Comparison of ENCODE assay signal across 9 cellular contexts in genomic region chr2:9782197-9782719, GRCh38.
DNase-seq lines count a peak whose midpoint lies in the region; ATAC-seq and TF ChIP-seq lines count a peak whose summit lies in the region.
"Had no signal": no experiment of that assay in that cellular context is flagged by ENCODE, and none has a peak within 500 bp of the region (broad histone marks: within the 10 kb centered on the region; RNA-seq: fewer than 3 reads in every experiment).

No MANE protein-coding gene starts in this region.

- no peaks in the 10 kb centered on the region for H3K9me2 ChIP-seq in PC-9 (ENCODE audit: insufficient read depth)

- H3K36me3 ChIP-seq in CD4-positive, CD25-positive, alpha-beta regulatory T cell (ENCODE audit: control insufficient read depth, insufficient read depth, low read length) = no peaks in the 10 kb centered on the region
- H3K36me3 ChIP-seq in PC-9 (ENCODE audit: low read depth) (no peaks in the 10 kb centered on the region), ovary (no peaks in the 10 kb centered on the region), uterus (no peaks in the 10 kb centered on the region)

- POLR2A ChIA-PET in PC-9 (lab: Charles Lee; ENCODE audit: unreplicated experiment) = interaction anchor here (0.5 kb wide), 1 partner anchor 228 kb away, joined by 3 read pairs; no protein-coding TSS in a partner anchor

- peak overlapping the region; percentile 54 for H2AFZ ChIP-seq in PC-9

- DNase-seq in CD4-positive, CD25-positive, alpha-beta regulatory T cell = peak; percentile 62 to 95 (median 76)
- peak; percentile 57 to 94 for DNase-seq in PC-9
- peak; percentile 80 for DNase-seq in activated naive CD4-positive, alpha-beta T cell treated with Interleukin-2 at 50 U/mL for 16 hours
- no peak for DNase-seq in natural killer cell
- no peak for DNase-seq in ovary
- DNase-seq in coronary artery (ENCODE audit: low spot score) = no peak
- DNase-seq in uterus = no peak
- no peak for DNase-seq in middle frontal gyrus (ENCODE audit: extremely low spot score, low spot score)
- DNase-seq: NCI-H524 treated with DMSO at 0.1 percent for 48 hours had no signal

- peaks cover 20% of the 10 kb centered on the region for H3F3A ChIP-seq in PC-9 (ENCODE audit: insufficient read depth, low read depth)

- no peaks in the 10 kb centered on the region for H3K9me3 Mint-ChIP-seq in CD4-positive, CD25-positive, alpha-beta regulatory T cell
- no peaks in the 10 kb centered on the region for H3K9me3 Mint-ChIP-seq in natural killer cell

- H3K79me2 ChIP-seq in PC-9 (ENCODE audit: low read depth) = no peaks in the 10 kb centered on the region

- no peaks in the 10 kb centered on the region for H3K9me3 ChIP-seq in CD4-positive, CD25-positive, alpha-beta regulatory T cell (ENCODE audit: control insufficient read depth in 2 of 2, low read length in 2 of 2)
- H3K9me3 ChIP-seq in PC-9 (ENCODE audit: insufficient read depth, low read depth) (no peaks in the 10 kb centered on the region), ovary (no peaks in the 10 kb centered on the region), uterus (no peaks in the 10 kb centered on the region)

- H3K27ac ChIP-seq in CD4-positive, CD25-positive, alpha-beta regulatory T cell (ENCODE audit: insufficient read depth, low read length, poor library complexity, severe bottlenecking) = peak overlapping the region; percentile 91
- H3K27ac ChIP-seq in PC-9 (peak overlapping the region; percentile 83), ovary (no peak overlapping the region), coronary artery (no peak overlapping the region), uterus (no peak overlapping the region)

- peak overlapping the region; percentile 67 to 87 (median 74) for H3K4me3 Mint-ChIP-seq in CD4-positive, CD25-positive, alpha-beta regulatory T cell
- peak overlapping the region; percentile 42 for H3K4me3 Mint-ChIP-seq in natural killer cell

- intact Hi-C loops in PC-9 (cut with micrococcal nuclease; ENCODE audit: unreplicated experiment) = loop anchor here (1.0 kb wide), 1 partner anchor 17 kb away; no protein-coding TSS in a partner anchor
- intact Hi-C loops in natural killer cell (cut with micrococcal nuclease) = no loop called here
- intact Hi-C loops in ovary (cut with DNase I) = no loop called here
- intact Hi-C loops in uterus (cut with DNase I; ENCODE audit: low total_unique reads) = no loop called here

- H4K20me1 ChIP-seq in PC-9 (ENCODE audit: insufficient read depth) = no peaks in the 10 kb centered on the region

- TF ChIP-seq CTCF in PC-9 (conservative IDR thresholded peaks at IDR 0.05) (no peak; the same call in 1 of the 2 replicates), natural killer cell (IDR thresholded peaks at IDR 0.05) (no peak), ovary (IDR thresholded peaks at IDR 0.05) (no peak), coronary artery (IDR thresholded peaks at IDR 0.05) (no peak), uterus (IDR thresholded peaks at IDR 0.05) (no peak)

- no peak for TF ChIP-seq POLR2A in ovary (IDR thresholded peaks at IDR 0.05)
- no peak for TF ChIP-seq POLR2A in uterus (IDR thresholded peaks at IDR 0.05)

- peak; percentile 86 to 90 for ATAC-seq in CD4-positive, CD25-positive, alpha-beta regulatory T cell (ENCODE audit: low read depth in 2 of 2)
- peak; percentile 49 to 62 (median 61) for ATAC-seq in natural killer cell

- TF ChIP-seq EP300 in ovary (IDR thresholded peaks at IDR 0.05) = no peak

- H3K36me3 Mint-ChIP-seq in CD4-positive, CD25-positive, alpha-beta regulatory T cell = no peaks in the 10 kb centered on the region
- H3K36me3 Mint-ChIP-seq in natural killer cell = no peaks in the 10 kb centered on the region

- peak overlapping the region; percentile 82 to 98 (median 94) for H3K27ac Mint-ChIP-seq in CD4-positive, CD25-positive, alpha-beta regulatory T cell
- peak overlapping the region; percentile 13 to 49 for H3K27ac Mint-ChIP-seq in natural killer cell

- H3K27me3 Mint-ChIP-seq in CD4-positive, CD25-positive, alpha-beta regulatory T cell = no peaks in the 10 kb centered on the region
- H3K27me3 Mint-ChIP-seq in natural killer cell (ENCODE audit: low read depth in 2 of 2) = no peaks in the 10 kb centered on the region

- peaks cover 19 to 60% (median 37%) of the 10 kb centered on the region in 4 donors for H3K4me1 Mint-ChIP-seq in CD4-positive, CD25-positive, alpha-beta regulatory T cell
- peaks cover 36% of the 10 kb centered on the region in 2 donors for H3K4me1 Mint-ChIP-seq in natural killer cell

- H3K27me3 ChIP-seq in CD4-positive, CD25-positive, alpha-beta regulatory T cell (ENCODE audit: control insufficient read depth, insufficient read depth, low read length) = no peaks in the 10 kb centered on the region
- no peaks in the 10 kb centered on the region for H3K27me3 ChIP-seq in PC-9 (ENCODE audit: insufficient read depth, low read depth)
- no peaks in the 10 kb centered on the region for H3K27me3 ChIP-seq in ovary
- H3K27me3 ChIP-seq in uterus = no peaks in the 10 kb centered on the region

- peaks cover 44% of the 10 kb centered on the region for H3K4me1 ChIP-seq in CD4-positive, CD25-positive, alpha-beta regulatory T cell (ENCODE audit: control insufficient read depth, insufficient read depth, low read length, poor library complexity, severe bottlenecking)
- H3K4me1 ChIP-seq in PC-9 (replicated peaks; ENCODE audit: insufficient read depth) (peaks cover 23% of the 10 kb centered on the region), ovary (ENCODE audit: insufficient read depth) (no peaks in the 10 kb centered on the region), uterus (no peaks in the 10 kb centered on the region)

- peak overlapping the region; percentile 74 for H3K4me3 ChIP-seq in CD4-positive, CD25-positive, alpha-beta regulatory T cell (ENCODE audit: low read depth, low read length)
- H3K4me3 ChIP-seq in PC-9 = peak overlapping the region; percentile 39; the same call in 1 of the 2 replicates
- no peak overlapping the region for H3K4me3 ChIP-seq in ovary
- no peak overlapping the region for H3K4me3 ChIP-seq in coronary artery
- H3K4me3 ChIP-seq in uterus = no peak overlapping the region

- 74 to 82% (median 81%) methylated on average over 8 of the region's 8 CpGs for WGBS in ovary, 3 donors

- H3K4me2 ChIP-seq in PC-9 = peak overlapping the region; percentile 74

- no TSS peak for BruUV-seq in PC-9 (replicated peaks; lab: Mats Ljungman, UMichigan)

- CTCF ChIA-PET in PC-9 (lab: Charles Lee) = interaction anchor here (0.6 to 0.9 kb wide), 2 partner anchors 203 to 315 kb away, joined by 3 read pairs; no protein-coding TSS in a partner anchor

Comparison
In these comparisons a context has a peak if more than half of its experiments do, and no peak if none do; other contexts are left out.
1. DNase-seq: peak in CD4-positive, CD25-positive, alpha-beta regulatory T cell (3 of 3), PC-9 (2 of 2) and activated naive CD4-positive, alpha-beta T cell treated with Interleukin-2 at 50 U/mL for 16 hours (single experiment); none in natural killer cell (single experiment), ovary (0 of 5), coronary artery (single experiment), uterus (0 of 2) and middle frontal gyrus (single experiment).
2. H3K27ac ChIP-seq: peak in CD4-positive, CD25-positive, alpha-beta regulatory T cell (single experiment) and PC-9 (single experiment); none in ovary (0 of 2), coronary artery (0 of 2) and uterus (0 of 2).
3. H3K4me3 ChIP-seq: peak in CD4-positive, CD25-positive, alpha-beta regulatory T cell (single experiment) and PC-9 (single experiment); none in ovary (single experiment), coronary artery (single experiment) and uterus (0 of 2).